18 cellular contexts compared by ENCODE assay signal in genomic region chr1:190835658-190836057, GRCh38.
DNase-seq lines count a peak whose midpoint lies in the region; ATAC-seq, FAIRE-seq and TF ChIP-seq lines count a peak whose summit lies in the region.
"Had no signal": no experiment of that assay in that cellular context is flagged by ENCODE, and none has a peak within 500 bp of the region (broad histone marks: within the 10 kb centered on the region; RNA-seq: fewer than 3 reads in every experiment).

No MANE protein-coding gene starts in this region.

- no peak overlapping the region for H3K4ac ChIP-seq in neuronal stem cell (ENCODE audit: low read length)

- no peak overlapping the region for H3K14ac ChIP-seq in neuronal stem cell (ENCODE audit: low read length)

- H3K79me2 ChIP-seq in HCT116 (ENCODE audit: insufficient read depth, low read length) = no peaks in the 10 kb centered on the region
- no peaks in the 10 kb centered on the region for H3K79me2 ChIP-seq in SU-DHL-6 (ENCODE audit: insufficient read depth, low read length)
- H3K79me2 ChIP-seq in GM23248 (ENCODE audit: insufficient read depth) = no peaks in the 10 kb centered on the region

- POLR2A ChIA-PET in HCT116 (lab: Charles Lee) = no interaction called here

- H3K9me2 ChIP-seq in HCT116 (ENCODE audit: insufficient read depth) = no peaks in the 10 kb centered on the region
- no peaks in the 10 kb centered on the region for H3K9me2 ChIP-seq in SU-DHL-6 (replicated peaks; ENCODE audit: insufficient read depth, low read length)
- no peaks in the 10 kb centered on the region for H3K9me2 ChIP-seq in GM23248 (ENCODE audit: insufficient read depth)

- H3K79me1 ChIP-seq in neuronal stem cell (ENCODE audit: low read depth, low read length) = no peaks in the 10 kb centered on the region

- no peak for DNase-seq in D721Med (ENCODE audit: insufficient read length, low spot score)
- no peak for DNase-seq in HCT116 (ENCODE audit: low read depth, low spot score)
- DNase-seq in neuronal stem cell (ENCODE audit: low spot score) = no peak
- DNase-seq in uterus = no peak
- DNase-seq in GM23248 = no peak
- DNase-seq: C1 segment of cervical spinal cord; Calu3; CD4-positive, alpha-beta memory T cell; COR-L47; DMS153; DND-41; GDM1; H9; HFFc6 had no signal

- TF ChIP-seq RAD21 in HCT116 (IDR thresholded peaks at IDR 0.05; ENCODE audit: low read depth) = no peak

- no peak overlapping the region for H2BK120ac ChIP-seq in neuronal stem cell (ENCODE audit: low read depth, low read length)

- H3F3A ChIP-seq in SU-DHL-6 (ENCODE audit: insufficient read depth) (no peaks in the 10 kb centered on the region), GM23248 (ENCODE audit: insufficient read depth) (no peaks in the 10 kb centered on the region)

- H3K27ac ChIP-seq in HCT116 (ENCODE audit: low read depth, low read length) = no peak overlapping the region
- H3K27ac ChIP-seq in SU-DHL-6 (ENCODE audit: low read depth, low read length) = no peak overlapping the region
- H3K27ac ChIP-seq in neuronal stem cell (replicated peaks; ENCODE audit: low read length) = no peak overlapping the region
- no peak overlapping the region for H3K27ac ChIP-seq in uterus
- H3K27ac ChIP-seq in GM23248 = no peak overlapping the region

- TF ChIP-seq CTCF in D721Med (IDR thresholded peaks at IDR 0.05; ENCODE audit: insufficient read depth, missing control alignments) (no peak), HCT116 (IDR thresholded peaks at IDR 0.05 in 2 of 3, conservative IDR thresholded peaks at IDR 0.05 in 1 of 3; ENCODE audit: borderline replicate concordance in 1 of 3, insufficient read depth in 1 of 3, low read depth in 2 of 3, low read length in 2 of 3) (no peak), SU-DHL-6 (IDR thresholded peaks at IDR 0.05; ENCODE audit: insufficient read depth, low read length, poor library complexity, severe bottlenecking) (no peak), uterus (IDR thresholded peaks at IDR 0.05) (no peak)

- no peaks in the 10 kb centered on the region for H3K9me3 ChIP-seq in HCT116 (ENCODE audit: control insufficient read depth in 1 of 2, insufficient read depth in 1 of 2, low read depth in 1 of 2, low read length in 2 of 2)
- no peaks in the 10 kb centered on the region for H3K9me3 ChIP-seq in SU-DHL-6 (ENCODE audit: insufficient read depth, low read length)
- H3K9me3 ChIP-seq in neuronal stem cell (replicated peaks in 1 of 2; ENCODE audit: control insufficient read depth in 2 of 2, insufficient read depth in 1 of 2, low read depth in 1 of 2, low read length in 2 of 2) = no peaks in the 10 kb centered on the region
- no peaks in the 10 kb centered on the region for H3K9me3 ChIP-seq in uterus
- no peaks in the 10 kb centered on the region for H3K9me3 ChIP-seq in GM23248 (ENCODE audit: low read depth)

- WGBS in neuronal stem cell (ENCODE audit: extremely low coverage in 2 of 2, insufficient read length in 2 of 2, insufficient replicate concordance in 1 of 2), 2 donors = no CpG with 5 or more reads among the region's 4 CpGs
- WGBS in GM23248 (ENCODE audit: low coverage in 1 of 2, low lambda C conversion rate in 2 of 2, missing lambda C conversion rate in 2 of 2), 2 experiments = 25 to 40% methylated on average over 4 of the region's 4 CpGs

- H4K91ac ChIP-seq in neuronal stem cell (ENCODE audit: low read depth, low read length, poor library complexity) = no peak overlapping the region

- intact Hi-C loops in HCT116 (cut with micrococcal nuclease) (no loop called here), uterus (cut with DNase I; ENCODE audit: low total_unique reads) (no loop called here)

- H4K8ac ChIP-seq in neuronal stem cell (ENCODE audit: low read depth, low read length) = no peak overlapping the region

- H3K23ac ChIP-seq in neuronal stem cell (ENCODE audit: low read depth, low read length, poor library complexity) = no peak overlapping the region

- BruUV-seq in HCT116 (replicated peaks; lab: Mats Ljungman, UMichigan) = no TSS peak

- H3K4me2 ChIP-seq in HCT116 (ENCODE audit: low read length) (no peak overlapping the region), SU-DHL-6 (ENCODE audit: low read depth, low read length, poor library complexity, severe bottlenecking) (no peak overlapping the region), neuronal stem cell (ENCODE audit: insufficient read depth, low read length, poor library complexity, severe bottlenecking) (no peak overlapping the region), GM23248 (ENCODE audit: unreplicated experiment) (no peak overlapping the region)
- H3K4me2 ChIP-seq: GM23338 had no signal

- H3K4me1 ChIP-seq in HCT116 (ENCODE audit: control insufficient read depth in 1 of 2, insufficient read depth in 2 of 2, low read length in 2 of 2) (no peaks in the 10 kb centered on the region), neuronal stem cell (ENCODE audit: control insufficient read depth in 2 of 2, insufficient read depth in 1 of 2, low read depth in 1 of 2, low read length in 2 of 2) (no peaks in the 10 kb centered on the region), uterus (no peaks in the 10 kb centered on the region), GM23248 (ENCODE audit: insufficient read depth) (no peaks in the 10 kb centered on the region)

- H3K36me3 ChIP-seq in HCT116 (ENCODE audit: control insufficient read depth in 1 of 2, insufficient read depth in 2 of 2, low read length in 2 of 2) (no peaks in the 10 kb centered on the region), SU-DHL-6 (ENCODE audit: low read length) (no peaks in the 10 kb centered on the region), neuronal stem cell (replicated peaks in 1 of 2; ENCODE audit: control insufficient read depth in 2 of 2, insufficient read depth in 2 of 2, low read length in 2 of 2) (no peaks in the 10 kb centered on the region), uterus (no peaks in the 10 kb centered on the region), GM23248 (ENCODE audit: low read depth) (no peaks in the 10 kb centered on the region)

- H2AFZ ChIP-seq in HCT116 (ENCODE audit: low read depth, low read length, poor library complexity, severe bottlenecking) = peak overlapping the region; percentile 51
- H2AFZ ChIP-seq in SU-DHL-6 (ENCODE audit: low read depth, low read length, severe bottlenecking) = peak overlapping the region; percentile 51
- H2AFZ ChIP-seq in neuronal stem cell (ENCODE audit: low read length) = peak overlapping the region; percentile 64
- no peak overlapping the region for H2AFZ ChIP-seq in GM23248
- H2AFZ ChIP-seq: GM23338 had no signal

- no peak for ATAC-seq in HCT116
- ATAC-seq: GM12878, GM23338 had no signal

- H3K4me3 ChIP-seq in HCT116 (replicated peaks in 1 of 2; ENCODE audit: low read depth in 1 of 2, low read length in 2 of 2) (no peak overlapping the region), SU-DHL-6 (ENCODE audit: insufficient read depth, low read length, poor library complexity, severe bottlenecking) (no peak overlapping the region), neuronal stem cell (ENCODE audit: low read length in 2 of 2) (no peak overlapping the region), uterus (no peak overlapping the region), GM23248 (no peak overlapping the region)
- H3K4me3 ChIP-seq: GM12878, GM23338 had no signal

- no peak overlapping the region for H2BK15ac ChIP-seq in neuronal stem cell (ENCODE audit: low read length)

- H4K20me1 ChIP-seq in HCT116 (ENCODE audit: insufficient read depth) (no peaks in the 10 kb centered on the region), SU-DHL-6 (ENCODE audit: low read depth, low read length) (no peaks in the 10 kb centered on the region), GM23248 (ENCODE audit: insufficient read depth) (no peaks in the 10 kb centered on the region)

- H3K9ac ChIP-seq in HCT116 (ENCODE audit: low read length) (no peak overlapping the region), SU-DHL-6 (ENCODE audit: low read length) (no peak overlapping the region), neuronal stem cell (ENCODE audit: low read depth, low read length, poor library complexity) (no peak overlapping the region), GM23248 (no peak overlapping the region)

- no peak overlapping the region for H3K18ac ChIP-seq in neuronal stem cell (ENCODE audit: low read length)

- H2AK5ac ChIP-seq in neuronal stem cell (ENCODE audit: low read depth, low read length) = no peak overlapping the region

- TF ChIP-seq POLR2A in HCT116 (IDR thresholded peaks at IDR 0.05; ENCODE audit: borderline replicate concordance, extremely low read depth, insufficient read depth, insufficient read length) (no peak), uterus (IDR thresholded peaks at IDR 0.05) (no peak)

- FAIRE-seq in D721Med (lab: Jason Lieb, UNC) = peak; percentile 38
- FAIRE-seq: GM12878, GM19239 had no signal

- in situ Hi-C loops in GM23248 (cut with MboI) = no loop called here

- H2BK12ac ChIP-seq in neuronal stem cell (ENCODE audit: low read length) = no peak overlapping the region

- H2BK5ac ChIP-seq in neuronal stem cell (ENCODE audit: low read length) = no peak overlapping the region

- CTCF ChIA-PET in HCT116 (lab: Charles Lee) = no interaction called here

- RAD21 ChIA-PET in HCT116 (lab: Charles Lee; ENCODE audit: low non-redundant PET in 1 of 2, low total read pairs in 2 of 2, uncharacterized antibody in 2 of 2, unreplicated experiment in 2 of 2) = no interaction called here

- H3K27me3 ChIP-seq in HCT116 (ENCODE audit: insufficient read depth, low read length) = no peaks in the 10 kb centered on the region
- no peaks in the 10 kb centered on the region for H3K27me3 ChIP-seq in SU-DHL-6 (ENCODE audit: low read length)
- H3K27me3 ChIP-seq in neuronal stem cell (ENCODE audit: control insufficient read depth in 3 of 3, insufficient read depth in 3 of 3, low read depth in 1 of 3, low read length in 3 of 3) = no peaks in the 10 kb centered on the region
- no peaks in the 10 kb centered on the region for H3K27me3 ChIP-seq in uterus
- no peaks in the 10 kb centered on the region for H3K27me3 ChIP-seq in GM23248 (replicated peaks; ENCODE audit: insufficient read depth)

TF ChIP-seq in HCT116, 20 proteins besides CTCF, POLR2A, EP300 and RAD21:
- TF ChIP-seq CEBPB (IDR thresholded peaks at IDR 0.05; ENCODE audit: low read depth) = no peak
- no peak for TF ChIP-seq FOSL1 (IDR thresholded peaks at IDR 0.05; ENCODE audit: low read depth)
- TF ChIP-seq SRF (IDR thresholded peaks at IDR 0.05; ENCODE audit: low read depth) = no peak
- no peak for TF ChIP-seq EZH2phosphoT487 (IDR thresholded peaks at IDR 0.05; ENCODE audit: borderline replicate concordance)
- no peak for TF ChIP-seq TCF7L2 (IDR thresholded peaks at IDR 0.05; ENCODE audit: borderline replicate concordance, extremely low read depth, insufficient read depth, insufficient read length)
- TF ChIP-seq ZNF274 (IDR thresholded peaks at IDR 0.05; ENCODE audit: low read depth, low read length) = no peak
- TF ChIP-seq, protein P1, sequence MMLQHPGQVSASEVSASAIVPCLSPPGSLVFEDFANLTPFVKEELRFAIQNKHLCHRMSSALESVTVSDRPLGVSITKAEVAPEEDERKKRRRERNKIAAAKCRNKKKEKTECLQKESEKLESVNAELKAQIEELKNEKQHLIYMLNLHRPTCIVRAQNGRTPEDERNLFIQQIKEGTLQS (IDR thresholded peaks at IDR 0.05) = no peak
